ENCODE assay signal across 8 cellular contexts in the genomic region with DNA sequence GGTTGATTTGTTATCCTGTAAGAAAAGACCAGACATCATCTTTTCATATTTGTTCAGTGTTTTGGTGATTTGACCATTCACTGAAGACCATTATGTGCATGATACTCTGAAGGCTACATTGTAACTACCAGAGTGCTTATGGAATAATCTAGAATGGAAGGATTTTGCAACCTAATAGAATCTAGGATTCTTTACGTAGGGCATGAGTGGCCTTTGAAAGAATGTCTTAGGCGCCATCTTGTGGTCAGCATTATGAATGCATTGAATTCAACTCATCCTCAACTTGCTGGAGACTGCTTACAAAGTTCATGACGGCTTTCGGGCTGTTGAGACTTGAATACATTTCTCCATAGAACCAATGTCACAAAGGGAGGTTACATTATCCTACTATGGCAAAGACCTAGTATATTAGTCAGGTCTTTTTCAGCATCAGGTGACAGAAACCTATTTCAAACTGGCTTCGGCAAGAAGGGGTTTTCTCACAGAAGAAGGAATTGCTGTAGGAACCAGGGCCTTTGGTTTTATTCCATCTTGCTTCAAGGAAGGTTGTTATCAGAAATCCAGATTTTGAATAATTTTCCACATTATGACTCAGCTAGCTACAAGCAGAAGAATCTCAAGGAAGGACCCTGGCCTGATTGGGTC.
DNase-seq lines count a peak whose midpoint lies in the region; TF ChIP-seq lines count a peak whose summit lies in the region.

No MANE protein-coding gene starts in this region.

- TF ChIP-seq CTCF in GM06990 (IDR thresholded peaks at IDR 0.05; ENCODE audit: insufficient read depth, low read length, poor library complexity, severe bottlenecking) (peak; percentile 72), breast epithelium (IDR thresholded peaks at IDR 0.05) (peak; percentile 58 to 85 (median 74))

- H3K9me3 ChIP-seq in breast epithelium = no peaks in the 10 kb centered on the region

- intact Hi-C loops in breast epithelium (cut with DNase I; ENCODE audit: low total_unique reads) = loop anchor here (10.0 kb wide), 1 partner anchor 145 kb away; no protein-coding TSS in a partner anchor

- no peak for TF ChIP-seq POLR2A in breast epithelium (IDR thresholded peaks at IDR 0.05)

- H3K27me3 ChIP-seq in GM06990 (replicated peaks; ENCODE audit: control insufficient read depth, insufficient read depth, low read length) (peaks cover 2% of the 10 kb centered on the region), breast epithelium (no peaks in the 10 kb centered on the region)

- no peaks in the 10 kb centered on the region for H3K36me3 ChIP-seq in GM06990 (ENCODE audit: control insufficient read depth, insufficient read depth, low read length)
- no peaks in the 10 kb centered on the region for H3K36me3 ChIP-seq in breast epithelium

- no peaks in the 10 kb centered on the region for H3K4me1 ChIP-seq in breast epithelium

- no peak overlapping the region for H3K27ac ChIP-seq in breast epithelium

- no peak overlapping the region for H3K4me3 ChIP-seq in GM06990 (replicated peaks; ENCODE audit: low read depth, low read length)
- H3K4me3 ChIP-seq in breast epithelium = no peak overlapping the region

- DNase-seq in GM06990 (ENCODE audit: extremely low read depth, insufficient read length) (peak; percentile 13), HCEC 1CT (peak; percentile 51), NCI-H1105 (lab: John Stamatoyannopoulos, UW) (peak; percentile 4), T-helper 1 cell (peak in 4 of 5 donors; percentile 23 to 58 (median 46)), breast epithelium (ENCODE audit: low spot score in 2 of 2) (peak in 1 of 2 donors; percentile 30), inferior parietal cortex (ENCODE audit: extremely low spot score) (peak; percentile 92)
- DNase-seq in stimulated activated CD4-positive, alpha-beta T cell treated with anti-CD3 and anti-CD28 coated beads, Interleukin-2, amount 100 ng/mL, for 24 hours = peak; percentile 38 to 60
- DNase-seq in NK-92 treated with Interleukin-12 subunit alpha and Interleukin-12 subunit beta, amount 100 ng/mL, for 24 hours (lab: John Stamatoyannopoulos, UW) = no peak
